In genomic region chr11:42812408-42812807, GRCh38 we compare ENCODE assay signal across 21 cellular contexts.
"Had no signal": no experiment of that assay in that cellular context is flagged by ENCODE, and none has a peak within 500 bp of the region (broad histone marks: within the 10 kb centered on the region; RNA-seq: fewer than 3 reads in every experiment).

No MANE protein-coding gene starts in this region.

- H3K9me3 ChIP-seq: lower lobe of right lung, prostate gland, right lobe of liver, thoracic aorta, tibial nerve, vagina had no signal

- H3K4me1 ChIP-seq: lower lobe of right lung, prostate gland, right lobe of liver, vagina had no signal

- H3K27me3 Mint-ChIP-seq: naive thymus-derived CD8-positive, alpha-beta T cell; stimulated activated naive B cell treated with anti-CD40 and anti-IgM and Interleukin-4, amounts not matched to agents 10 μg/mL and 1 μg/mL and 100 μg/mL, for 72 hours; stimulated activated naive CD8-positive, alpha-beta T cell treated with anti-CD3 and anti-CD28 coated beads, Interleukin-15, Interleukin-2, amounts not matched to agents 100 ng/mL and 50 ng/mL, for 24 hours had no signal

- H3K4me1 Mint-ChIP-seq: immature natural killer cell; stimulated activated naive B cell treated with anti-CD40 and anti-IgM and Interleukin-4, amounts not matched to agents 10 μg/mL and 1 μg/mL and 100 μg/mL, for 72 hours had no signal

- H3K36me3 Mint-ChIP-seq: immature natural killer cell; naive thymus-derived CD8-positive, alpha-beta T cell; stimulated activated naive B cell treated with anti-CD40 and anti-IgM and Interleukin-4, amounts not matched to agents 10 μg/mL and 1 μg/mL and 100 μg/mL, for 72 hours had no signal

- H3K4me3 ChIP-seq: dorsolateral prefrontal cortex, lower lobe of right lung, prostate gland, right lobe of liver, thoracic aorta, tibial nerve, vagina had no signal

- H3K27ac ChIP-seq: dorsolateral prefrontal cortex, lower lobe of right lung, prostate gland, right lobe of liver, thoracic aorta, tibial nerve, vagina had no signal

- H3K4me3 Mint-ChIP-seq: immature natural killer cell; naive thymus-derived CD8-positive, alpha-beta T cell; neural crest cell; stimulated activated naive B cell treated with anti-CD40 and anti-IgM and Interleukin-4, amounts not matched to agents 10 μg/mL and 1 μg/mL and 100 μg/mL, for 72 hours; stimulated activated naive CD8-positive, alpha-beta T cell treated with anti-CD3 and anti-CD28 coated beads, Interleukin-15, Interleukin-2, amounts not matched to agents 100 ng/mL and 50 ng/mL, for 24 hours had no signal

- DNase-seq: dorsolateral prefrontal cortex; effector CD4-positive, alpha-beta T cell; hypothalamus; immature natural killer cell; islet precursor cell; kidney glomerular epithelial cell; left colon; left ventricle myocardium superior; lower lobe of right lung; naive thymus-derived CD8-positive, alpha-beta T cell; right lobe of liver; small intestine; stimulated activated CD4-positive, alpha-beta T cell treated with anti-CD3 and anti-CD28 coated beads, Interleukin-15, amount 100 ng/mL, for 24 hours; stimulated activated CD4-positive, alpha-beta T cell treated with anti-CD3 and anti-CD28 coated beads, Interleukin-2, amount 100 ng/mL, for 48 hours; stimulated activated naive B cell treated with anti-CD40 and anti-IgM and Interleukin-4, amounts not matched to agents 10 μg/mL and 1 μg/mL and 100 μg/mL, for 72 hours had no signal

- H3K27me3 ChIP-seq: dorsolateral prefrontal cortex, right lobe of liver, tibial nerve, vagina had no signal

- H3K36me3 ChIP-seq: lower lobe of right lung, prostate gland, right lobe of liver, thoracic aorta, tibial nerve, vagina had no signal

- H3K27ac Mint-ChIP-seq: immature natural killer cell; naive thymus-derived CD8-positive, alpha-beta T cell; stimulated activated naive B cell treated with anti-CD40 and anti-IgM and Interleukin-4, amounts not matched to agents 10 μg/mL and 1 μg/mL and 100 μg/mL, for 72 hours; stimulated activated naive CD8-positive, alpha-beta T cell treated with anti-CD3 and anti-CD28 coated beads, Interleukin-15, Interleukin-2, amounts not matched to agents 100 ng/mL and 50 ng/mL, for 24 hours had no signal
